ENCODE assay signal across 28 cellular contexts in the genomic region with DNA sequence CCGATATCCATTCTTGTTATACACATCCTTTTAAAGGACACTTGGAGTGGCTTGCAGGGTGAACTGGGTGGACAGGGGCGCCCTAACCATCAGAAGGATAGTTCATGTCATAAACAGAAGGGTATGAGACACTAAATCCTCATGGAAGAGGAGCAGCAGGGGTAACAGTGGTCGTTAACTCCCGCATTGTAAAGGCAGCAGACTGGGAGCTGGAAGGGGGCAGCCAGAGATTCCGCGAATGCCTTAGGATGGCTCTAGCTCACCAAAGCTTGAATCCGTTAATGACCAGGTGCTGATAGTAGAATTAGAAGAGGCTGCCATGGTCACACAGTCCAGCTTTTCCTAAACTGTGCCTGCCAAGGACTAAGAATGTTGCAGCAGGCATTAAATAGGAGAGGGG.
"Had no signal": no experiment of that assay in that cellular context is flagged by ENCODE, and none has a peak within 500 bp of the region (broad histone marks: within the 10 kb centered on the region; RNA-seq: fewer than 3 reads in every experiment).

No MANE protein-coding gene starts in this region.

- H3K36me3 ChIP-seq: adrenal gland, breast epithelium, Peyer's patch, WERI-Rb-1 had no signal

- H3K4me1 ChIP-seq: adrenal gland, body of pancreas, breast epithelium, Peyer's patch had no signal

- H3K27ac Mint-ChIP-seq: activated CD4-positive, alpha-beta T cell treated with anti-CD3 and anti-CD28 coated beads, Interleukin-2, amount 10 ng/mL, durations not matched to agents 24 days and 14 days; activated CD8-positive, alpha-beta T cell treated with anti-CD3 and anti-CD28 coated beads for 36 hours; activated naive CD4-positive, alpha-beta T cell treated with anti-CD3 and anti-CD28 coated beads for 36 hours; activated naive CD4-positive, alpha-beta T cell treated with anti-CD3 and anti-CD28 coated beads, Interleukin-2, amount 50 U/mL, for 72 hours; activated T-cell treated with anti-CD3 and anti-CD28 coated beads, Interleukin-2, amount 50 U/mL, for 24 hours; activated T-helper 2 cell treated with anti-CD3 and anti-CD28 coated beads, Interferon-gamma antibody, Interleukin-2, Interleukin-4, amounts not matched to agents 10 μg/mL and 5 μg/mL and 100 μg/mL, durations not matched to agents 14 hours and 24 hours and 36 hours had no signal

- H3K4me3 Mint-ChIP-seq: activated CD4-positive, alpha-beta T cell treated with anti-CD3 and anti-CD28 coated beads, Interleukin-2, amount 10 ng/mL, durations not matched to agents 24 days and 14 days; activated CD8-positive, alpha-beta T cell treated with anti-CD3 and anti-CD28 coated beads for 36 hours; activated naive CD4-positive, alpha-beta T cell treated with anti-CD3 and anti-CD28 coated beads for 36 hours; activated T-cell treated with anti-CD3 and anti-CD28 coated beads, Interleukin-2, amount 50 U/mL, for 24 hours had no signal

- H3K4me1 Mint-ChIP-seq: activated CD4-positive, alpha-beta T cell treated with anti-CD3 and anti-CD28 coated beads, Interleukin-2, amount 10 ng/mL, durations not matched to agents 24 days and 14 days had no signal

- H3K27ac ChIP-seq: adrenal gland, body of pancreas, breast epithelium, Peyer's patch, SK-N-MC, WERI-Rb-1 had no signal

- DNase-seq: activated CD4-positive, alpha-beta T cell treated with anti-CD3 and anti-CD28 coated beads, Interleukin-2, amount 10 ng/mL, durations not matched to agents 24 days and 14 days; activated CD4-positive, alpha-beta T cell treated with anti-CD3 and anti-CD28 coated beads, Interleukin-2, amount 50 U/mL, for 4 hours; activated CD8-positive, alpha-beta T cell treated with anti-CD3 and anti-CD28 coated beads for 36 hours; activated gamma-delta T cell treated with Interleukin-2 at 50 U/mL for 16 hours; activated naive CD4-positive, alpha-beta T cell treated with anti-CD3 and anti-CD28 coated beads for 36 hours; activated T-cell treated with anti-CD3 and anti-CD28 coated beads, Interleukin-2, amount 50 U/mL, for 24 hours; adrenal gland; body of pancreas; Karpas-422; KBM-7; NCI-H1105; NCI-H1417 treated with DMSO at 0.1 percent for 48 hours; NCI-H187 treated with DMSO at 0.1 percent for 48 hours; NCI-H2081; NCI-H2171 treated with DMSO at 0.1 percent for 48 hours; NCI-H2227 treated with DMSO at 0.1 percent for 48 hours; NCI-H446; NCI-H510A treated with DMSO at 0.1 percent for 48 hours; PC-3; RPMI8226; T1000; WERI-Rb-1 had no signal

- H3K9me3 Mint-ChIP-seq: activated CD4-positive, alpha-beta T cell treated with anti-CD3 and anti-CD28 coated beads, Interleukin-2, amount 10 ng/mL, durations not matched to agents 24 days and 14 days; activated CD8-positive, alpha-beta T cell treated with anti-CD3 and anti-CD28 coated beads for 36 hours; activated naive CD4-positive, alpha-beta T cell treated with anti-CD3 and anti-CD28 coated beads for 36 hours; activated naive CD4-positive, alpha-beta T cell treated with anti-CD3 and anti-CD28 coated beads, Interleukin-2, amount 50 U/mL, for 72 hours; activated T-cell treated with anti-CD3 and anti-CD28 coated beads, Interleukin-2, amount 50 U/mL, for 24 hours; activated T-helper 2 cell treated with anti-CD3 and anti-CD28 coated beads, Interferon-gamma antibody, Interleukin-2, Interleukin-4, amounts not matched to agents 10 μg/mL and 5 μg/mL and 100 μg/mL, durations not matched to agents 14 hours and 24 hours and 36 hours had no signal

- H3K36me3 Mint-ChIP-seq: activated naive CD4-positive, alpha-beta T cell treated with anti-CD3 and anti-CD28 coated beads, Interleukin-2, amount 50 U/mL, for 72 hours had no signal

- ATAC-seq: activated CD8-positive, alpha-beta T cell treated with anti-CD3 and anti-CD28 coated beads for 36 hours; activated naive CD4-positive, alpha-beta T cell treated with anti-CD3 and anti-CD28 coated beads, Interleukin-2, amount 50 U/mL, for 72 hours; body of pancreas; PC-3; Right ventricle myocardium inferior had no signal

- H3K4me3 ChIP-seq: adrenal gland, body of pancreas, breast epithelium, Peyer's patch, SK-N-MC had no signal

- H3K9me3 ChIP-seq: adrenal gland, body of pancreas, breast epithelium, Peyer's patch had no signal

- H3K27me3 ChIP-seq: adrenal gland, body of pancreas, Peyer's patch had no signal
